In the genomic region with DNA sequence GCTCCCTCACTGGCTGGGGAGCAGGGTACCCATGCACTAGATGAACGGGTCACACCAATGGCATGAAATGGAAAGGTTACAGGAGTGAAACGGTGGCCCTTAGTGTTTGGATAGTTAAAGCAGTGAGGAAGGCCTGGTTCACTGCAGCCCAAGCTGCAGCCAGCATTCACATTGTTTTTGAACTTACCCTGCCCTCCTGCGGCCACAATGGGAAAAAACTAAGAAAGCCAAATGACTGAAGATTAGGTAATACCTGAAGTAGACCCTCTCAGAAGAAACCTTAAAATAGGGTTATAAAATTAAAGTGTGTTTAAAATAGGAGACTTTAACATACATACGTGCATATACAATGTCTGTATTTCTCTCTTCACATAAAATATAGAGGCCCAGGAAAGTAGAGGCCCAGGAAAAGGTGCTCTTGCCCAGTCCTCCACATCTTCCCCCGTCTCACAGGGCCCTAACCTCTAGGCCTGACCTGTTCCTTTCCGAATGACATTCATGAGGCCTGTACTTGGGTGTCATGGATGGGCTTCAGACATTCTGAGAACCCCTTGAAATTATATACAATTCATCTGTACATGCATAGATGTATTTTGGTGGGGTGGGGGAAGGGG, we compare ENCODE assay signal across 9 cellular contexts. TPM values are rescaled to one million over a fixed set of nuclear protein-coding genes. Genes with fewer than 3 reads are reported as not detected.
DNase-seq lines count a peak whose midpoint lies in the region; ATAC-seq and TF ChIP-seq lines count a peak whose summit lies in the region.
"Had no signal": no experiment of that assay in that cellular context is flagged by ENCODE, and none has a peak within 500 bp of the region (broad histone marks: within the 10 kb centered on the region; RNA-seq: fewer than 3 reads in every experiment).

No MANE protein-coding gene starts in this region.

- peaks cover 11% of the 10 kb centered on the region for H3K4me1 Mint-ChIP-seq in WTC11
- no peaks in the 10 kb centered on the region for H3K4me1 Mint-ChIP-seq in central memory CD8-positive, alpha-beta T cell

- no peaks in the 10 kb centered on the region for H3K36me3 ChIP-seq in kidney epithelial cell (ENCODE audit: control insufficient read depth, insufficient read depth, low read length)
- H3K36me3 ChIP-seq: BLaER1 had no signal

- no peak; the same call in 1 of the 2 replicates for TF ChIP-seq CTCF in WTC11 (IDR thresholded peaks at IDR 0.05)
- TF ChIP-seq CTCF in kidney epithelial cell (IDR thresholded peaks at IDR 0.05; ENCODE audit: insufficient read depth, low read length, poor library complexity, severe bottlenecking), result peak; percentile 67

- no peaks in the 10 kb centered on the region for H3K36me3 Mint-ChIP-seq in WTC11
- H3K36me3 Mint-ChIP-seq in central memory CD8-positive, alpha-beta T cell (ENCODE audit: insufficient read depth), result no peaks in the 10 kb centered on the region

- CTCF ChIA-PET in WTC11 (lab: Charles Lee), result interaction anchor here (0.6 to 3.3 kb wide), 21 partner anchors 10 to 209 kb away, joined by 3 to 41 read pairs (median 4); partner anchors contain the start of genes AUP1, CCDC142, HTRA2 and INO80B

- H3K27me3 ChIP-seq in kidney epithelial cell (ENCODE audit: control insufficient read depth, insufficient read depth, low read length), result peaks cover 5% of the 10 kb centered on the region
- H3K27me3 ChIP-seq: BLaER1 had no signal

- H3K4me3 Mint-ChIP-seq in WTC11, result no peak overlapping the region
- no peak overlapping the region for H3K4me3 Mint-ChIP-seq in central memory CD8-positive, alpha-beta T cell

- POLR2A ChIA-PET in WTC11 (lab: Charles Lee), result interaction anchor here (1.2 to 1.3 kb wide), 3 partner anchors 33 to 147 kb away, joined by 3 to 4 read pairs (median 3); partner anchors contain the start of gene TLX2

- no peaks in the 10 kb centered on the region for H3K9me3 Mint-ChIP-seq in WTC11
- H3K9me3 Mint-ChIP-seq in central memory CD8-positive, alpha-beta T cell, result no peaks in the 10 kb centered on the region

- H3K4me3 ChIP-seq in kidney epithelial cell (ENCODE audit: low read depth, low read length), result no peak overlapping the region
- H3K4me3 ChIP-seq: BLaER1 had no signal

- peak overlapping the region; percentile 37 for H3K27ac Mint-ChIP-seq in WTC11
- H3K27ac Mint-ChIP-seq in central memory CD8-positive, alpha-beta T cell (ENCODE audit: low read depth), result no peak overlapping the region

- ATAC-seq in HG03060 (IDR thresholded peaks at IDR 0.05; ENCODE audit: low read depth, unreplicated experiment), result peak; percentile 39
- ATAC-seq in WTC11, result peak; percentile 96
- peak; percentile 75 for ATAC-seq in central memory CD8-positive, alpha-beta T cell (replicated peaks; ENCODE audit: extremely low read depth, poor library complexity, severe bottlenecking)

- DNase-seq in NCI-H524 (lab: John Stamatoyannopoulos, UW), result peak; percentile 30 to 69
- no peak for DNase-seq in NCI-H524 treated with DMSO at 0.1 percent for 48 hours (lab: John Stamatoyannopoulos, UW)
- peak; percentile 74 for DNase-seq in NCI-H2227 (lab: John Stamatoyannopoulos, UW; ENCODE audit: unreplicated experiment)
- peak; percentile 61 for DNase-seq in WTC11 (ENCODE audit: low spot score)
- DNase-seq in central memory CD8-positive, alpha-beta T cell (ENCODE audit: low spot score in 2 of 2), result peak; percentile 28 to 43
- DNase-seq in kidney epithelial cell (ENCODE audit: low read depth), result no peak
- peak; percentile 46 for DNase-seq in stimulated activated CD4-positive, alpha-beta T cell treated with anti-CD3 and anti-CD28 coated beads, Interleukin-4, amount 100 ng/mL, for 1 hour

- peaks cover 3% of the 10 kb centered on the region for H3K27me3 Mint-ChIP-seq in WTC11 (ENCODE audit: low read depth)
- peaks cover 27% of the 10 kb centered on the region for H3K27me3 Mint-ChIP-seq in central memory CD8-positive, alpha-beta T cell

TF ChIP-seq in WTC11, 78 proteins besides CTCF, POLR2A, EP300 and RAD21:
- no peak for TF ChIP-seq CDX4 (CRISPR knock-in tag; IDR thresholded peaks at IDR 0.05; ENCODE audit: borderline replicate concordance)
- TF ChIP-seq GABPB1 (CRISPR knock-in tag; IDR thresholded peaks at IDR 0.05), result peak; percentile 31; the same call in 1 of the 2 replicates
- TF ChIP-seq GRHL2 (CRISPR knock-in tag; IDR thresholded peaks at IDR 0.05; ENCODE audit: insufficient replicate concordance, severe bottlenecking), result no peak
- TF ChIP-seq AR (CRISPR knock-in tag; IDR thresholded peaks at IDR 0.05), result no peak
- TF ChIP-seq, protein P1, sequence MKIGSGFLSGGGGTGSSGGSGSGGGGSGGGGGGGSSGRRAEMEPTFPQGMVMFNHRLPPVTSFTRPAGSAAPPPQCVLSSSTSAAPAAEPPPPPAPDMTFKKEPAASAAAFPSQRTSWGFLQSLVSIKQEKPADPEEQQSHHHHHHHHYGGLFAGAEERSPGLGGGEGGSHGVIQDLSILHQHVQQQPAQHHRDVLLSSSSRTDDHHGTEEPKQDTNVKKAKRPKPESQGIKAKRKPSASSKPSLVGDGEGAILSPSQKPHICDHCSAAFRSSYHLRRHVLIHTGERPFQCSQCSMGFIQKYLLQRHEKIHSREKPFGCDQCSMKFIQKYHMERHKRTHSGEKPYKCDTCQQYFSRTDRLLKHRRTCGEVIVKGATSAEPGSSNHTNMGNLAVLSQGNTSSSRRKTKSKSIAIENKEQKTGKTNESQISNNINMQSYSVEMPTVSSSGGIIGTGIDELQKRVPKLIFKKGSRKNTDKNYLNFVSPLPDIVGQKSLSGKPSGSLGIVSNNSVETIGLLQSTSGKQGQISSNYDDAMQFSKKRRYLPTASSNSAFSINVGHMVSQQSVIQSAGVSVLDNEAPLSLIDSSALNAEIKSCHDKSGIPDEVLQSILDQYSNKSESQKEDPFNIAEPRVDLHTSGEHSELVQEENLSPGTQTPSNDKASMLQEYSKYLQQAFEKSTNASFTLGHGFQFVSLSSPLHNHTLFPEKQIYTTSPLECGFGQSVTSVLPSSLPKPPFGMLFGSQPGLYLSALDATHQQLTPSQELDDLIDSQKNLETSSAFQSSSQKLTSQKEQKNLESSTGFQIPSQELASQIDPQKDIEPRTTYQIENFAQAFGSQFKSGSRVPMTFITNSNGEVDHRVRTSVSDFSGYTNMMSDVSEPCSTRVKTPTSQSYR (CRISPR knock-in tag; IDR thresholded peaks at IDR 0.05), result no peak

RNA-seq across cellular contexts. Expression of gene DOK1, which starts 33.3 kb away (rescaled TPM):
- total RNA-seq in WTC11 (2021), result 15.3 to 16.9 TPM (median 15.9 TPM) in 3 replicates
- total RNA-seq in kidney epithelial cell, result 23.6 and 27.7 TPM in 2 replicates

RNA-seq across cellular contexts. Expression of gene LOXL3, which starts 34.0 kb away (rescaled TPM):
- 21.1 to 27.2 TPM (median 23.9 TPM) in 3 replicates for total RNA-seq in WTC11 (2021)
- total RNA-seq in kidney epithelial cell, result 3.3 and 4.2 TPM in 2 replicates

RNA-seq across cellular contexts. Expression of gene HTRA2, which starts 58.0 kb away (rescaled TPM):
- 25.6 to 30.0 TPM (median 26.8 TPM) in 3 replicates for total RNA-seq in WTC11 (2021)
- total RNA-seq in kidney epithelial cell, result 35.1 and 36.0 TPM in 2 replicates

RNA-seq across cellular contexts. Expression of gene AUP1, which starts 58.3 kb away (rescaled TPM):
- 78.1 to 84.9 TPM (median 80.9 TPM) in 3 replicates for total RNA-seq in WTC11 (2021)
- 143 TPM in 2 replicates for total RNA-seq in kidney epithelial cell

Comparison
In these comparisons a context has a peak if more than half of its experiments do, and no peak if none do; other contexts are left out.
1. DNase-seq: peak in NCI-H524 (2 of 2), NCI-H2227 (single experiment), WTC11 (single experiment), central memory CD8-positive, alpha-beta T cell (2 of 2) and stimulated activated CD4-positive, alpha-beta T cell treated with anti-CD3 and anti-CD28 coated beads, Interleukin-4, amount 100 ng/mL, for 1 hour (single experiment); none in NCI-H524 treated with DMSO at 0.1 percent for 48 hours (single experiment) and kidney epithelial cell (single experiment).
2. ATAC-seq: peak in every context shown above with its lines; median percentile 96 in WTC11; 75 in central memory CD8-positive, alpha-beta T cell; 39 in HG03060.